12 cellular contexts compared by ENCODE assay signal in the genomic region with DNA sequence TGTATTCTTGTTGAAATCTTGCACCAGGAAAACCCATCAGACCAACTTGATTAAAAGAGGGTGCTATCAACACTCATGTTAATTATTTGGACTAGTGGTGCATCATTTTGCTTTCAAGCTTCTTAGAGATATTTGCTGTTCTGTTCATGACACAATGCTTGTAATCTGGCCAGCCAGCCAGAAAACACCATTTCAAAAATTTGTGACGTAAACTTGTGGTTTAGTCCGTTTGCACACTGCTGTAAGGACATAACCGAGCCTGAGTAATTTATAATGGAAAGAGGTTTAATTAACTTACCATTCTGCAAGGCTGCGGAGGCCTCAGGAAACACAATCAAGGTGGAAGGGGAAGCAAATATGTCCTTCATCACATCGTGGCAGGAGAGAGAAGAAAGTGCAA.
DNase-seq lines count a peak whose midpoint lies in the region; ATAC-seq and TF ChIP-seq lines count a peak whose summit lies in the region.
"Had no signal": no experiment of that assay in that cellular context is flagged by ENCODE, and none has a peak within 500 bp of the region (broad histone marks: within the 10 kb centered on the region; RNA-seq: fewer than 3 reads in every experiment).

No MANE protein-coding gene starts in this region.

- no peaks in the 10 kb centered on the region for H3K4me1 ChIP-seq in breast epithelium
- peaks cover 13 to 37% of the 10 kb centered on the region in 2 donors for H3K4me1 ChIP-seq in left lung
- H3K4me1 ChIP-seq in thyroid gland, result peaks cover 9 to 18% of the 10 kb centered on the region in 2 donors

- peak; percentile 54 for DNase-seq in NCI-H2029 (lab: John Stamatoyannopoulos, UW)
- no peak for DNase-seq in NCI-H2029 treated with DMSO at 0.1 percent for 48 hours (lab: John Stamatoyannopoulos, UW)
- DNase-seq in breast epithelium (ENCODE audit: low spot score in 2 of 2), result no peak
- DNase-seq in left lung, result no peak
- DNase-seq in thyroid gland, result no peak
- DNase-seq in stimulated activated CD4-positive, alpha-beta T cell treated with anti-CD3 and anti-CD28 coated beads, Interleukin-2, amount 100 ng/mL, for 48 hours, result no peak
- DNase-seq in SHP77 (lab: John Stamatoyannopoulos, UW), result no peak
- DNase-seq: activated B cell treated with CpG ODN at 0.5 μM for 24 hours, kidney, NCI-H1105 treated with DMSO at 0.1 percent for 48 hours had no signal

- intact Hi-C loops in breast epithelium (cut with DNase I; ENCODE audit: low total_unique reads), result no loop called here
- intact Hi-C loops in left lung (cut with DNase I), result no loop called here
- intact Hi-C loops in thyroid gland (cut with DNase I), result no loop called here

- no peaks in the 10 kb centered on the region for H3K9me3 ChIP-seq in breast epithelium
- H3K9me3 ChIP-seq in left lung, result no peaks in the 10 kb centered on the region
- H3K9me3 ChIP-seq in thyroid gland, result no peaks in the 10 kb centered on the region

- no peak for TF ChIP-seq POLR2A in breast epithelium (IDR thresholded peaks at IDR 0.05)
- TF ChIP-seq POLR2A in thyroid gland (IDR thresholded peaks at IDR 0.05), result no peak

- TF ChIP-seq CTCF in breast epithelium (IDR thresholded peaks at IDR 0.05), result no peak
- TF ChIP-seq CTCF in left lung (IDR thresholded peaks at IDR 0.05), result no peak
- no peak for TF ChIP-seq CTCF in thyroid gland (IDR thresholded peaks at IDR 0.05)

- H3K27me3 ChIP-seq in breast epithelium (no peaks in the 10 kb centered on the region), left lung (no peaks in the 10 kb centered on the region), thyroid gland (no peaks in the 10 kb centered on the region)

- 72 to 81% methylated on average over 5 of the region's 5 CpGs for WGBS in thyroid gland, 2 donors

- peak; percentile 22 for ATAC-seq in left lung
- ATAC-seq in GM19463 (IDR thresholded peaks at IDR 0.05; ENCODE audit: unreplicated experiment), result no peak

- H3K27ac ChIP-seq in breast epithelium (peak overlapping the region; percentile 52 to 76), left lung (peak overlapping the region in 1 of 2 donors; percentile 28), thyroid gland (peak overlapping the region in 2 of 3 donors; percentile 27 to 53)
- H3K27ac ChIP-seq: 22Rv1 had no signal

- H3K4me3 ChIP-seq in breast epithelium (peak overlapping the region in 1 of 3 donors; percentile 35), left lung (no peak overlapping the region), thyroid gland (replicated peaks in 1 of 3) (no peak overlapping the region)

- H3K36me3 ChIP-seq in breast epithelium, result no peaks in the 10 kb centered on the region
- H3K36me3 ChIP-seq in left lung, result no peaks in the 10 kb centered on the region
- no peaks in the 10 kb centered on the region for H3K36me3 ChIP-seq in thyroid gland
